Comparison of ENCODE assay signal across 33 cellular contexts in genomic region chr3:56364665-56365064, GRCh38.
"Had no signal": no experiment of that assay in that cellular context is flagged by ENCODE, and none has a peak within 500 bp of the region (broad histone marks: within the 10 kb centered on the region; RNA-seq: fewer than 3 reads in every experiment).

No MANE protein-coding gene starts in this region.

- DNase-seq: activated B cell treated with CpG ODN at 0.5 μM for 24 hours; activated CD4-positive, alpha-beta memory T cell treated with anti-CD3 and anti-CD28 coated beads for 36 hours; activated CD4-positive, alpha-beta T cell treated with anti-CD3 and anti-CD28 coated beads for 4 hours; activated CD4-positive, alpha-beta T cell treated with anti-CD3 and anti-CD28 coated beads, Interleukin-2, amount 10 ng/mL, durations not matched to agents 24 days and 14 days; activated CD4-positive, alpha-beta T cell treated with anti-CD3 and anti-CD28 coated beads, Interleukin-2, amount 50 U/mL, for 1 hour; activated CD4-positive, alpha-beta T cell treated with anti-CD3 and anti-CD28 coated beads, Interleukin-2, amount 50 U/mL, for 4 hours; activated CD4-positive, CD25-positive, alpha-beta regulatory T cell treated with anti-CD3 and anti-CD28 coated beads, Interleukin-2, amount 50 U/mL, for 72 hours; activated CD8-positive, alpha-beta memory T cell treated with anti-CD3 and anti-CD28 coated beads, Interleukin-2, amount 50 U/mL, for 4 hours; activated CD8-positive, alpha-beta T cell treated with anti-CD3 and anti-CD28 coated beads for 36 hours; activated effector memory CD4-positive, alpha-beta T cell treated with anti-CD3 and anti-CD28 coated beads, Interleukin-2, amount 50 U/mL, for 16 hours; activated gamma-delta T cell treated with Interleukin-2 at 50 U/mL for 16 hours; activated naive CD4-positive, alpha-beta T cell; activated naive CD4-positive, alpha-beta T cell treated with anti-CD3 and anti-CD28 coated beads for 36 hours; activated naive CD4-positive, alpha-beta T cell treated with anti-CD3 and anti-CD28 coated beads, Interleukin-2, amount 50 U/mL, for 16 hours; activated naive CD8-positive, alpha-beta T cell treated with anti-CD3 and anti-CD28 coated beads for 36 hours; activated T-cell treated with anti-CD3 and anti-CD28 coated beads for 4 hours; activated T-cell treated with anti-CD3 and anti-CD28 coated beads, Interleukin-2, amount 50 U/mL, for 1 hour; activated T-cell treated with anti-CD3 and anti-CD28 coated beads, Interleukin-2, amount 50 U/mL, for 4 hours; activated T-cell treated with anti-CD3 and anti-CD28 coated beads, Interleukin-2, amount 50 U/mL, for 72 hours; adrenal gland; amniotic stem cell; aorta; body of pancreas; brain microvascular endothelial cell; central memory CD4-positive, alpha-beta T cell; T-helper 2 cell; T-helper 9 cell had no signal

- H3K4me1 ChIP-seq: adrenal gland, body of pancreas, breast epithelium had no signal

- H3K27ac ChIP-seq: adrenal gland, body of pancreas, brain microvascular endothelial cell, breast epithelium, VCaP had no signal

- H3K9me3 ChIP-seq: adrenal gland, body of pancreas, breast epithelium had no signal

- H3K36me3 ChIP-seq: adrenal gland, brain microvascular endothelial cell, breast epithelium had no signal

- FAIRE-seq: astrocyte, TTC549 had no signal

- H3K27me3 ChIP-seq: adrenal gland, body of pancreas, brain microvascular endothelial cell, breast epithelium had no signal

- H3K4me3 ChIP-seq: adrenal gland, body of pancreas, breast epithelium had no signal

- ATAC-seq: activated CD8-positive, alpha-beta T cell treated with anti-CD3 and anti-CD28 coated beads for 36 hours; activated naive CD4-positive, alpha-beta T cell treated with anti-CD3 and anti-CD28 coated beads, Interleukin-2, amount 50 U/mL, for 72 hours; activated T-cell treated with anti-CD3 and anti-CD28 coated beads, Interleukin-2, amount 50 U/mL, for 4 hours; activated T-cell treated with anti-CD3 and anti-CD28 coated beads, Interleukin-2, amount 50 U/mL, for 72 hours; activated T-helper 17 cell treated with anti-CD3 and anti-CD28 coated beads, Interleukin-2, amount 50 U/mL, for 72 hours; body of pancreas had no signal
